In genomic region chr6:14231071-14231483, GRCh38 we compare ENCODE assay signal across 19 cellular contexts.
"Had no signal": no experiment of that assay in that cellular context is flagged by ENCODE, and none has a peak within 500 bp of the region (broad histone marks: within the 10 kb centered on the region; RNA-seq: fewer than 3 reads in every experiment).

No MANE protein-coding gene starts in this region.

- H3K4me3 Mint-ChIP-seq: activated B cell treated with CpG ODN at 0.5 μM for 24 hours; activated CD4-positive, alpha-beta memory T cell treated with anti-CD3 and anti-CD28 coated beads for 36 hours; activated naive CD8-positive, alpha-beta T cell; activated T-helper 1 cell treated with anti-CD3 and anti-CD28 coated beads, Interleukin-12 subunit alpha, Interleukin-12 subunit beta, Interleukin-2, Interleukin-4 antibody, amounts not matched to agents 30 ng/mL and 10 ng/mL and 1 ng/mL, durations not matched to agents 14 hours and 24 hours and 36 hours; mesothelial cell of epicardium; T-helper 2 cell treated with Interferon-gamma antibody and Interleukin-4, amounts not matched to agents 5 μg/mL and 100 μg/mL, for 36 hours; type B pancreatic cell had no signal

- H3K27ac ChIP-seq: esophagus squamous epithelium, heart right ventricle, stomach had no signal

- H3K27ac Mint-ChIP-seq: activated B cell treated with CpG ODN at 0.5 μM for 24 hours; activated CD4-positive, alpha-beta memory T cell treated with anti-CD3 and anti-CD28 coated beads for 36 hours; activated naive CD8-positive, alpha-beta T cell; activated T-helper 1 cell treated with anti-CD3 and anti-CD28 coated beads, Interleukin-12 subunit alpha, Interleukin-12 subunit beta, Interleukin-2, Interleukin-4 antibody, amounts not matched to agents 30 ng/mL and 10 ng/mL and 1 ng/mL, durations not matched to agents 14 hours and 24 hours and 36 hours; mesothelial cell of epicardium; progenitor cell of endocrine pancreas; T-helper 2 cell treated with Interferon-gamma antibody and Interleukin-4, amounts not matched to agents 5 μg/mL and 100 μg/mL, for 36 hours; type B pancreatic cell had no signal

- H3K4me3 ChIP-seq: esophagus squamous epithelium, heart right ventricle, stomach had no signal

- H3K4me1 ChIP-seq: esophagus squamous epithelium, heart right ventricle, stomach had no signal

- H3K36me3 Mint-ChIP-seq: activated naive CD8-positive, alpha-beta T cell; mesothelial cell of epicardium had no signal

- DNase-seq: activated B cell treated with CpG ODN at 0.5 μM for 24 hours; activated CD4-positive, alpha-beta memory T cell treated with anti-CD3 and anti-CD28 coated beads for 36 hours; activated CD4-positive, alpha-beta T cell treated with anti-CD3 and anti-CD28 coated beads for 4 hours; activated gamma-delta T cell treated with Interleukin-2 at 50 U/mL for 16 hours; activated T-cell treated with anti-CD3 and anti-CD28 coated beads for 4 hours; amygdala; dermis blood vessel endothelial cell; effector memory CD4-positive, alpha-beta T cell; esophagus squamous epithelium; heart right ventricle; right cardiac atrium; stimulated activated CD4-positive, alpha-beta T cell treated with anti-CD3 and anti-CD28 coated beads, Interleukin-2, amount 100 ng/mL, for 48 hours; stomach had no signal

- H3K27me3 ChIP-seq: heart right ventricle, stomach had no signal

- H3K36me3 ChIP-seq: esophagus squamous epithelium, heart right ventricle, stomach had no signal

- H3K9me3 Mint-ChIP-seq: activated B cell treated with CpG ODN at 0.5 μM for 24 hours, mesothelial cell of epicardium had no signal

- H3K27me3 Mint-ChIP-seq: activated B cell treated with CpG ODN at 0.5 μM for 24 hours; activated CD4-positive, alpha-beta memory T cell treated with anti-CD3 and anti-CD28 coated beads for 36 hours; activated naive CD8-positive, alpha-beta T cell had no signal

- ATAC-seq: heart right ventricle, right cardiac atrium had no signal
